Comparison of ENCODE assay signal across 1 cellular context in the genomic region with DNA sequence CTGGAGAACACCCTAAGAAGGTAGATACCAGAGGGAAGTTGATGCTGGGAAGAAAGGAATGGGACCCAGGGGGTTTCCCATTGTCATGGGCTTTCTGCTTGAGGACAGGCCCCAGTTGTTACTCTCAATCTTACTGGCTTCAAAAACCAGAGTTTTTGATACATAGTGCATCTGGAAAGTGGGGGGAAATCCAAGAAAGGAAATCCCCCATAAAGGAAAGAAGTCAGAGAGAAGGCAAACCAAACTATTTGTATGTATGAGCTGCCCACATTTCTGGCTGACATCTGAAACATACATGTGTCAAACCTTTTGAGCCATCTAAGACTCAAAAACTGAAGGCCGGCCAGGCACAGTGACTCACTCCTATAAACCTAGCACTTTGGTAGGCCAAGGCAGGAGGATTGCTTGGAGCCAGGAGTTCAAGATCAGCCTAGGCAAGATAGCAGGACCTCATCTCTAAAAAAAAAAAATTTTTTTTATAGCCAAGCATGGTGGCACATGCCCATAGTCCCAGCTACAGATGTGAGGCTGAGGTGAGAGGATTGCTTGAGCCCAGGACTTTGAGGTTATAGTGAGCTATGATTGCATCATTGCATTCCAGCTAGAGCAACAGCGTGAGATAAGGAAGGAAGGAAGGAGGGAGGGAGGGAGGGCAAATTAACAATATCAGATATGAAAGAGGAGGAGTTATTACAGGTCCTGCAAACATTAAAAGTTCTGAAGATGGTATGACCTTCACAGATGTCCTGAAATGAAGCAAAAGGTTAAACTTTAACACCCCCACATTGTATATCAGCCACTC.
TF ChIP-seq lines count a peak whose summit lies in the region.

No MANE protein-coding gene starts in this region.

TF ChIP-seq in GM23338, 12 proteins besides CTCF, POLR2A, EP300 and RAD21 (continued from another document):
- TF ChIP-seq CREB1 (CRISPR knock-in tag; IDR thresholded peaks at IDR 0.05; ENCODE audit: low read depth), result no peak
- TF ChIP-seq, protein P1, sequence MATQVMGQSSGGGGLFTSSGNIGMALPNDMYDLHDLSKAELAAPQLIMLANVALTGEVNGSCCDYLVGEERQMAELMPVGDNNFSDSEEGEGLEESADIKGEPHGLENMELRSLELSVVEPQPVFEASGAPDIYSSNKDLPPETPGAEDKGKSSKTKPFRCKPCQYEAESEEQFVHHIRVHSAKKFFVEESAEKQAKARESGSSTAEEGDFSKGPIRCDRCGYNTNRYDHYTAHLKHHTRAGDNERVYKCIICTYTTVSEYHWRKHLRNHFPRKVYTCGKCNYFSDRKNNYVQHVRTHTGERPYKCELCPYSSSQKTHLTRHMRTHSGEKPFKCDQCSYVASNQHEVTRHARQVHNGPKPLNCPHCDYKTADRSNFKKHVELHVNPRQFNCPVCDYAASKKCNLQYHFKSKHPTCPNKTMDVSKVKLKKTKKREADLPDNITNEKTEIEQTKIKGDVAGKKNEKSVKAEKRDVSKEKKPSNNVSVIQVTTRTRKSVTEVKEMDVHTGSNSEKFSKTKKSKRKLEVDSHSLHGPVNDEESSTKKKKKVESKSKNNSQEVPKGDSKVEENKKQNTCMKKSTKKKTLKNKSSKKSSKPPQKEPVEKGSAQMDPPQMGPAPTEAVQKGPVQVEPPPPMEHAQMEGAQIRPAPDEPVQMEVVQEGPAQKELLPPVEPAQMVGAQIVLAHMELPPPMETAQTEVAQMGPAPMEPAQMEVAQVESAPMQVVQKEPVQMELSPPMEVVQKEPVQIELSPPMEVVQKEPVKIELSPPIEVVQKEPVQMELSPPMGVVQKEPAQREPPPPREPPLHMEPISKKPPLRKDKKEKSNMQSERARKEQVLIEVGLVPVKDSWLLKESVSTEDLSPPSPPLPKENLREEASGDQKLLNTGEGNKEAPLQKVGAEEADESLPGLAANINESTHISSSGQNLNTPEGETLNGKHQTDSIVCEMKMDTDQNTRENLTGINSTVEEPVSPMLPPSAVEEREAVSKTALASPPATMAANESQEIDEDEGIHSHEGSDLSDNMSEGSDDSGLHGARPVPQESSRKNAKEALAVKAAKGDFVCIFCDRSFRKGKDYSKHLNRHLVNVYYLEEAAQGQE (IDR thresholded peaks at IDR 0.05; ENCODE audit: unreplicated experiment), result no peak
- TF ChIP-seq POLR2AphosphoS5 (IDR thresholded peaks at IDR 0.05; ENCODE audit: low read depth), result no peak
- TF ChIP-seq NANOG (IDR thresholded peaks at IDR 0.05; ENCODE audit: borderline replicate concordance), result no peak
